In the genomic region with DNA sequence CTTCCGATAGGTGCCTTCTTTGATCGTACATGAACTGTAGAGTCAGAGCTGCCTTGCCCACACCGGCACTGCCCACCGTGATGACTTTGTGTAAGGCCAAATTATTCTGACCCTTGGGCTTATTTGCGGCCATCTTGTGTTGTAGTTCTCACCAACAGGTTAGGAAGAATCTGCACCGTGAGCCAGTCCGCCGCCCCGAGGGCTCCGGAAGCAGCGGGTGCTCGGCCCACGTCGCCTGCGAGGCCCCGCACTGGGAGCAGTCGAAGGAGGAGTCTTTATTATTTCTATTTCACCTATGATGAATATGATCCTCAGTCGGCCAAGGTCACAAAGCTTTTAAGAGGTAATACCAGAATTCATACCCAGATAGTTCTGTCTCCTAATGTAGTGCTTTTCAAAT, we compare ENCODE assay signal across 1 cellular context.
TF ChIP-seq lines count a peak whose summit lies in the region.

No MANE protein-coding gene starts in this region.

TF ChIP-seq in IMR-90, 13 proteins besides CTCF, POLR2A, EP300 and RAD21 (continued from another document):
- no peak for TF ChIP-seq RCOR1 (IDR thresholded peaks at IDR 0.05; ENCODE audit: insufficient replicate concordance, low read length)
- no peak for TF ChIP-seq CHD1 (IDR thresholded peaks at IDR 0.05; ENCODE audit: low read depth, low read length)
- no peak for TF ChIP-seq NFE2L2 (IDR thresholded peaks at IDR 0.05; ENCODE audit: low read depth, low read length)
- TF ChIP-seq, protein P1, sequence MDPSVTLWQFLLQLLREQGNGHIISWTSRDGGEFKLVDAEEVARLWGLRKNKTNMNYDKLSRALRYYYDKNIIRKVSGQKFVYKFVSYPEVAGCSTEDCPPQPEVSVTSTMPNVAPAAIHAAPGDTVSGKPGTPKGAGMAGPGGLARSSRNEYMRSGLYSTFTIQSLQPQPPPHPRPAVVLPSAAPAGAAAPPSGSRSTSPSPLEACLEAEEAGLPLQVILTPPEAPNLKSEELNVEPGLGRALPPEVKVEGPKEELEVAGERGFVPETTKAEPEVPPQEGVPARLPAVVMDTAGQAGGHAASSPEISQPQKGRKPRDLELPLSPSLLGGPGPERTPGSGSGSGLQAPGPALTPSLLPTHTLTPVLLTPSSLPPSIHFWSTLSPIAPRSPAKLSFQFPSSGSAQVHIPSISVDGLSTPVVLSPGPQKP (IDR thresholded peaks at IDR 0.05; ENCODE audit: borderline replicate concordance, low read depth, low read length), result no peak
- no peak for TF ChIP-seq MAZ (IDR thresholded peaks at IDR 0.05; ENCODE audit: borderline replicate concordance, low read depth, low read length)
- TF ChIP-seq CEBPB (IDR thresholded peaks at IDR 0.05; ENCODE audit: low read depth, low read length), result no peak
TF ChIP-seq in IMR-90: peak in this region for 0.
